Comparison of ENCODE assay signal across 21 cellular contexts in genomic region chr4:168677063-168677462, GRCh38.
A peak's percentile ranks its signal among the peaks of the same experiment; 100 is the strongest.
DNase-seq lines count a peak whose midpoint lies in the region; ATAC-seq and TF ChIP-seq lines count a peak whose summit lies in the region.
"Had no signal": no experiment of that assay in that cellular context is flagged by ENCODE, and none has a peak within 500 bp of the region (broad histone marks: within the 10 kb centered on the region; RNA-seq: fewer than 3 reads in every experiment).

No MANE protein-coding gene starts in this region.

- H3K27me3 ChIP-seq in psoas muscle (ENCODE audit: insufficient read depth in 3 of 3, low read length in 2 of 3), result no peaks in the 10 kb centered on the region
- H3K27me3 ChIP-seq: BLaER1, hepatocyte, spleen had no signal

- no peak for TF ChIP-seq CTCF in psoas muscle (IDR thresholded peaks at IDR 0.05)

- peaks cover 6% of the 10 kb centered on the region for H3K4me1 ChIP-seq in psoas muscle
- H3K4me1 ChIP-seq: BLaER1, spleen had no signal

- ATAC-seq in psoas muscle, result peak; percentile 83 to 94 (median 91)
- ATAC-seq in GM21825 (IDR thresholded peaks at IDR 0.05; ENCODE audit: unreplicated experiment), result no peak
- ATAC-seq: activated CD8-positive, alpha-beta T cell treated with anti-CD3 and anti-CD28 coated beads, Interleukin-2, amount 10 ng/mL, durations not matched to agents 7 days and 5 days had no signal

- no peaks in the 10 kb centered on the region for H3K9me3 ChIP-seq in psoas muscle
- H3K9me3 ChIP-seq: BLaER1, spleen had no signal

- DNase-seq in NCI-H1092 treated with DMSO at 0.1 percent for 48 hours (lab: John Stamatoyannopoulos, UW), result peak; percentile 36
- no peak for DNase-seq in NCI-H1092 (lab: John Stamatoyannopoulos, UW)
- peak; percentile 90 for DNase-seq in NCI-H2029 (lab: John Stamatoyannopoulos, UW)
- DNase-seq in NCI-H526 (lab: John Stamatoyannopoulos, UW), result peak; percentile 39 to 61
- peak in 1 of 2 donors; percentile 48 for DNase-seq in psoas muscle
- DNase-seq in SHP77 (lab: John Stamatoyannopoulos, UW), result no peak
- DNase-seq in COLO829 (ENCODE audit: low spot score), result no peak
- DNase-seq: 8988T; activated CD4-positive, CD25-positive, alpha-beta regulatory T cell treated with anti-CD3 and anti-CD28 coated beads, Interleukin-2, amount 50 U/mL, for 72 hours; activated CD8-positive, alpha-beta T cell treated with anti-CD3 and anti-CD28 coated beads, Interleukin-2, amount 10 ng/mL, durations not matched to agents 7 days and 5 days; activated naive CD4-positive, alpha-beta T cell treated with Interleukin-2 at 50 U/mL for 16 hours; activated T-cell treated with anti-CD3 and anti-CD28 coated beads, Interleukin-2, amount 50 U/mL, for 24 hours; dermis blood vessel endothelial cell; GF-D8; left ventricle myocardium superior; NCI-H226; spleen; stimulated activated CD4-positive, alpha-beta T cell treated with anti-CD3 and anti-CD28 coated beads, Interleukin-4, amount 100 ng/mL, for 4 hours had no signal

- peak overlapping the region; percentile 76 for H3K27ac ChIP-seq in psoas muscle
- H3K27ac ChIP-seq: BLaER1, hepatocyte, spleen had no signal

- intact Hi-C loops in psoas muscle (cut with DNase I), result loop anchor here in 1 of 2 donors (10.0 kb wide), 1 partner anchor 92 kb away; no protein-coding TSS in a partner anchor

- peak overlapping the region; percentile 55 for H3K4me3 ChIP-seq in psoas muscle
- H3K4me3 ChIP-seq: BLaER1, hepatocyte, spleen had no signal

- WGBS in psoas muscle, 3 donors, result 32 to 46% (median 42%) methylated on average over 6 of the region's 6 CpGs

- H3K36me3 ChIP-seq in psoas muscle (ENCODE audit: insufficient read depth in 1 of 2, low read depth in 1 of 2), result peaks cover 6 to 19% of the 10 kb centered on the region in 2 donors
- H3K36me3 ChIP-seq: BLaER1, spleen had no signal

Comparison
In these comparisons a context has a peak if more than half of its experiments do, and no peak if none do; other contexts are left out.
1. DNase-seq: peak in NCI-H1092 treated with DMSO at 0.1 percent for 48 hours (single experiment), NCI-H2029 (single experiment) and NCI-H526 (2 of 2); none in NCI-H1092 (single experiment), SHP77 (0 of 2) and COLO829 (single experiment).